Comparison of ENCODE assay signal across 32 cellular contexts in the genomic region with DNA sequence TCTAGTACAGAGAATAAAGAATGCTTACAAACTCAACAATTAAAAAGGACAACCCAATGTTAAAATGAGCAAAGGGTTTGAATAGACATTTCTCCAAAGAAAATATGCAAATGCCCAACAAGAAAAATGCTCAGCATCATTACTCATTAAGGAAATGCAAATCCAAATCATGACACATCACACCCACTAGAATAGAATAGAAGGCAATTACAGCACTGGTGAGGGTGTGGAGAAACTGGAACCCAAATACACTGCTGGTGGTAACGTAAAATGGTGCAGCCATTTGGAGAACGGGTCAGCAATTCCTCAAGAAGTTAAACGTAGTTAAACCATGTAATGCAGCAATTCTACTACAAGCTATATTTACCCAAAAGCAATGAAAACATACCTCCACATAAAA.
"Had no signal": no experiment of that assay in that cellular context is flagged by ENCODE, and none has a peak within 500 bp of the region (broad histone marks: within the 10 kb centered on the region; RNA-seq: fewer than 3 reads in every experiment).

No MANE protein-coding gene starts in this region.

- ATAC-seq: activated CD8-positive, alpha-beta memory T cell treated with anti-CD3 and anti-CD28 coated beads, Interleukin-2, amount 10 ng/mL, durations not matched to agents 7 days and 5 days; natural killer cell; psoas muscle; T-helper 17 cell had no signal

- DNase-seq: activated CD4-positive, alpha-beta memory T cell treated with anti-CD3 and anti-CD28 coated beads, Interleukin-2, amount 10 ng/mL, durations not matched to agents 7 days and 5 days; activated CD4-positive, alpha-beta T cell treated with anti-CD3 and anti-CD28 coated beads, Interleukin-2, amount 10 ng/mL, durations not matched to agents 7 days and 5 days; activated CD8-positive, alpha-beta memory T cell treated with anti-CD3 and anti-CD28 coated beads, Interleukin-2, amount 10 ng/mL, durations not matched to agents 7 days and 5 days; dorsolateral prefrontal cortex; effector memory CD4-positive, alpha-beta T cell; erythroblast; foreskin fibroblast; islet precursor cell; left ventricle myocardium inferior; mesendoderm; natural killer cell; occipital lobe; psoas muscle; SK-N-SH; stimulated activated CD4-positive, alpha-beta T cell treated with anti-CD3 and anti-CD28 coated beads, Interleukin-15, amount 100 ng/mL, for 24 hours; stimulated activated CD4-positive, alpha-beta T cell treated with anti-CD3 and anti-CD28 coated beads, Interleukin-2, amount 100 ng/mL, for 24 hours; stimulated activated naive CD4-positive, alpha-beta T cell; SW 1271; T-helper 17 cell; T1000; testis; transverse colon; WERI-Rb-1 had no signal

- H3K36me3 ChIP-seq: neural progenitor cell, WERI-Rb-1 had no signal

- H3K27ac Mint-ChIP-seq: activated CD4-positive, alpha-beta memory T cell treated with anti-CD3 and anti-CD28 coated beads, Interleukin-2, amount 10 ng/mL, durations not matched to agents 7 days and 5 days; activated CD4-positive, alpha-beta T cell treated with anti-CD3 and anti-CD28 coated beads, Interleukin-2, amount 10 ng/mL, durations not matched to agents 7 days and 5 days; activated CD8-positive, alpha-beta memory T cell treated with anti-CD3 and anti-CD28 coated beads, Interleukin-2, amount 10 ng/mL, durations not matched to agents 7 days and 5 days; activated naive CD4-positive, alpha-beta T cell treated with anti-CD3 and anti-CD28 coated beads, Interleukin-2, amount 50 U/mL, for 72 hours; activated T-helper 2 cell treated with anti-CD3 and anti-CD28 coated beads, Interferon-gamma antibody, Interleukin-2, Interleukin-4, amounts not matched to agents 10 μg/mL and 5 μg/mL and 100 μg/mL, durations not matched to agents 14 hours and 24 hours and 36 hours; brain; natural killer cell; neural progenitor cell; T-helper 17 cell had no signal

- H3K4me3 ChIP-seq: ascending aorta, coronary artery, dorsolateral prefrontal cortex, left ventricle myocardium inferior, lung, neural progenitor cell, psoas muscle, right atrium auricular region, testis, transverse colon had no signal

- H3K4me3 Mint-ChIP-seq: activated CD4-positive, alpha-beta memory T cell treated with anti-CD3 and anti-CD28 coated beads, Interleukin-2, amount 10 ng/mL, durations not matched to agents 7 days and 5 days; activated CD4-positive, alpha-beta T cell treated with anti-CD3 and anti-CD28 coated beads, Interleukin-2, amount 10 ng/mL, durations not matched to agents 7 days and 5 days; activated CD8-positive, alpha-beta memory T cell treated with anti-CD3 and anti-CD28 coated beads, Interleukin-2, amount 10 ng/mL, durations not matched to agents 7 days and 5 days; brain; natural killer cell; neural progenitor cell; T-helper 17 cell had no signal

- H3K9me3 ChIP-seq: ascending aorta, left ventricle myocardium inferior, psoas muscle, right atrium auricular region, SK-N-SH, testis, transverse colon had no signal

- H3K4me1 Mint-ChIP-seq: activated CD8-positive, alpha-beta memory T cell treated with anti-CD3 and anti-CD28 coated beads, Interleukin-2, amount 10 ng/mL, durations not matched to agents 7 days and 5 days; natural killer cell; neural progenitor cell; T-helper 17 cell had no signal

- H3K27me3 ChIP-seq: ascending aorta, dorsolateral prefrontal cortex, neural progenitor cell, right atrium auricular region, testis, transverse colon had no signal

- H3K9me3 Mint-ChIP-seq: activated CD4-positive, alpha-beta memory T cell treated with anti-CD3 and anti-CD28 coated beads, Interleukin-2, amount 10 ng/mL, durations not matched to agents 7 days and 5 days; activated CD4-positive, alpha-beta T cell treated with anti-CD3 and anti-CD28 coated beads, Interleukin-2, amount 10 ng/mL, durations not matched to agents 7 days and 5 days; activated naive CD4-positive, alpha-beta T cell treated with anti-CD3 and anti-CD28 coated beads, Interleukin-2, amount 50 U/mL, for 72 hours; activated T-helper 2 cell treated with anti-CD3 and anti-CD28 coated beads, Interferon-gamma antibody, Interleukin-2, Interleukin-4, amounts not matched to agents 10 μg/mL and 5 μg/mL and 100 μg/mL, durations not matched to agents 14 hours and 24 hours and 36 hours; brain; natural killer cell; neural progenitor cell had no signal

- H3K27ac ChIP-seq: ascending aorta, coronary artery, dorsolateral prefrontal cortex, left ventricle myocardium inferior, neural progenitor cell, parathyroid adenoma, psoas muscle, right atrium auricular region, testis, transverse colon, WERI-Rb-1 had no signal

- H3K4me1 ChIP-seq: ascending aorta, left ventricle myocardium inferior, neural progenitor cell, parathyroid adenoma, psoas muscle, right atrium auricular region, transverse colon had no signal

- H3K27me3 Mint-ChIP-seq: activated CD4-positive, alpha-beta memory T cell treated with anti-CD3 and anti-CD28 coated beads, Interleukin-2, amount 10 ng/mL, durations not matched to agents 7 days and 5 days; activated CD4-positive, alpha-beta T cell treated with anti-CD3 and anti-CD28 coated beads, Interleukin-2, amount 10 ng/mL, durations not matched to agents 7 days and 5 days; activated CD8-positive, alpha-beta memory T cell treated with anti-CD3 and anti-CD28 coated beads, Interleukin-2, amount 10 ng/mL, durations not matched to agents 7 days and 5 days; brain; T-helper 17 cell had no signal
